In the genomic region with DNA sequence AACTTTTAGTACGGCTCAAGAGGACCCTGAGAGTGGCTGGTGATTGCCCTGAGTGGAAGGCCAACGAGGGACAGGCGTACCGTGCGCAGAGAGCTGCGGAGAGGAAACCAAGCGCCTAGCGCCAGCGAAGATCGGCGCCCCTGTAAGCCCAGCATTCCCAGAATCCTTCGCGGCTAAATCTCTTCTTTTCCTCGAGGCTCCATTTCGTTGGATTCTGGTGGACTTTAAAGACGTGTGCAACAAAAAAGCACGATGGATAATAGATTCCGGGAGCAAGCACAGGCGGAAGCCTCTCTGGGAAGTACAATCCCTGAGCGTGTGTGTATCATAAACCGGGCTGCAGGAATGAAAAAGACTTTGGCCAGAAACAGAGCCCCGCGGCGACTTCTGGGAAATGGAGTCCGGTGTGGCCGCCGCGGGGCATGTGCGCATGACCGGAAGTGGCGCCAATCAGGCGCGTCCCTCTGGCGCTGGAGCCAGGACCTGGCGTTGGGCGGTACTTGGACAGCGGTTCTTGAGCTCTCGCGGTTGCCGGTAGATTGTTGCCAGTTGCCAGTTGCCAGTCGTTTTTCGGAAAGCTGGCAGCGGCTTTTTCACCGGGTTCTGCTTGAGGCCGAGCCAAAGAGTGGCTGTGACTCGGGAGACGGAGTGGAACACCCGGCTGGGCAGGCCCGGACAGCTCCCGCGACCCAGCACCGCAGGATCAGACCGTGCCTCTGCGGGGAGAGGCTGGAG, we compare ENCODE assay signal across 1 cellular context.
TF ChIP-seq lines count a peak whose summit lies in the region.

A gene (plus strand): TSS at position 449 of the 735 bp plus-strand sequence. CDS start 406 bp downstream, outside the sequence.

TF ChIP-seq in K562, 482 proteins besides CTCF, POLR2A, EP300 and RAD21 (continued from another document and continues in another):
- TF ChIP-seq, protein P1, sequence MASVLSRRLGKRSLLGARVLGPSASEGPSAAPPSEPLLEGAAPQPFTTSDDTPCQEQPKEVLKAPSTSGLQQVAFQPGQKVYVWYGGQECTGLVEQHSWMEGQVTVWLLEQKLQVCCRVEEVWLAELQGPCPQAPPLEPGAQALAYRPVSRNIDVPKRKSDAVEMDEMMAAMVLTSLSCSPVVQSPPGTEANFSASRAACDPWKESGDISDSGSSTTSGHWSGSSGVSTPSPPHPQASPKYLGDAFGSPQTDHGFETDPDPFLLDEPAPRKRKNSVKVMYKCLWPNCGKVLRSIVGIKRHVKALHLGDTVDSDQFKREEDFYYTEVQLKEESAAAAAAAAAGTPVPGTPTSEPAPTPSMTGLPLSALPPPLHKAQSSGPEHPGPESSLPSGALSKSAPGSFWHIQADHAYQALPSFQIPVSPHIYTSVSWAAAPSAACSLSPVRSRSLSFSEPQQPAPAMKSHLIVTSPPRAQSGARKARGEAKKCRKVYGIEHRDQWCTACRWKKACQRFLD (CRISPR knock-in tag; IDR thresholded peaks at IDR 0.05): peak; percentile 76; the same call in 1 of the 2 replicates
- TF ChIP-seq, protein P2, sequence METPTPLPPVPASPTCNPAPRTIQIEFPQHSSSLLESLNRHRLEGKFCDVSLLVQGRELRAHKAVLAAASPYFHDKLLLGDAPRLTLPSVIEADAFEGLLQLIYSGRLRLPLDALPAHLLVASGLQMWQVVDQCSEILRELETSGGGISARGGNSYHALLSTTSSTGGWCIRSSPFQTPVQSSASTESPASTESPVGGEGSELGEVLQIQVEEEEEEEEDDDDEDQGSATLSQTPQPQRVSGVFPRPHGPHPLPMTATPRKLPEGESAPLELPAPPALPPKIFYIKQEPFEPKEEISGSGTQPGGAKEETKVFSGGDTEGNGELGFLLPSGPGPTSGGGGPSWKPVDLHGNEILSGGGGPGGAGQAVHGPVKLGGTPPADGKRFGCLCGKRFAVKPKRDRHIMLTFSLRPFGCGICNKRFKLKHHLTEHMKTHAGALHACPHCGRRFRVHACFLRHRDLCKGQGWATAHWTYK (CRISPR knock-in tag; IDR thresholded peaks at IDR 0.05): no peak
- TF ChIP-seq, protein P3, sequence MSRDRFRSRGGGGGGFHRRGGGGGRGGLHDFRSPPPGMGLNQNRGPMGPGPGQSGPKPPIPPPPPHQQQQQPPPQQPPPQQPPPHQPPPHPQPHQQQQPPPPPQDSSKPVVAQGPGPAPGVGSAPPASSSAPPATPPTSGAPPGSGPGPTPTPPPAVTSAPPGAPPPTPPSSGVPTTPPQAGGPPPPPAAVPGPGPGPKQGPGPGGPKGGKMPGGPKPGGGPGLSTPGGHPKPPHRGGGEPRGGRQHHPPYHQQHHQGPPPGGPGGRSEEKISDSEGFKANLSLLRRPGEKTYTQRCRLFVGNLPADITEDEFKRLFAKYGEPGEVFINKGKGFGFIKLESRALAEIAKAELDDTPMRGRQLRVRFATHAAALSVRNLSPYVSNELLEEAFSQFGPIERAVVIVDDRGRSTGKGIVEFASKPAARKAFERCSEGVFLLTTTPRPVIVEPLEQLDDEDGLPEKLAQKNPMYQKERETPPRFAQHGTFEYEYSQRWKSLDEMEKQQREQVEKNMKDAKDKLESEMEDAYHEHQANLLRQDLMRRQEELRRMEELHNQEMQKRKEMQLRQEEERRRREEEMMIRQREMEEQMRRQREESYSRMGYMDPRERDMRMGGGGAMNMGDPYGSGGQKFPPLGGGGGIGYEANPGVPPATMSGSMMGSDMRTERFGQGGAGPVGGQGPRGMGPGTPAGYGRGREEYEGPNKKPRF (IDR thresholded peaks at IDR 0.05; ENCODE audit: low read depth, low read length): no peak
- TF ChIP-seq JUN (IDR thresholded peaks at IDR 0.05; ENCODE audit: borderline replicate concordance, low read depth, low read length) (0 out of 2 replicates have a peak, but pooled peaks have one; percentile 20), JUN (CRISPR knock-in tag; IDR thresholded peaks at IDR 0.05; ENCODE audit: borderline replicate concordance) (no peak), TBP (optimal IDR thresholded peaks at IDR 0.05; ENCODE audit: low read depth, low read length) (peak; percentile 97), GTF2E2 (tag; IDR thresholded peaks at IDR 0.05) (peak; percentile 71; the same call in 1 of the 2 replicates), NEUROD1 (IDR thresholded peaks at IDR 0.05; ENCODE audit: borderline replicate concordance, low read depth, low read length, partially characterized antibody) (no peak), RBBP5 (IDR thresholded peaks at IDR 0.05; ENCODE audit: borderline replicate concordance, insufficient read depth, low read length, poor library complexity, severe bottlenecking) (peak; percentile 93), NFIC (IDR thresholded peaks at IDR 0.05) (0 out of 2 replicates have a peak, but pooled peaks have one; percentile 30), SMARCE1 (IDR thresholded peaks at IDR 0.05) (no peak), ZNF77 (CRISPR knock-in tag; IDR thresholded peaks at IDR 0.05) (no peak), HDAC1 (IDR thresholded peaks at IDR 0.05) (peak in 1 of 2 experiments; percentile 87; a peak in 2 of 4 replicates), CXXC5 (CRISPR knock-in tag; IDR thresholded peaks at IDR 0.05) (peak; percentile 67), NFIX (CRISPR knock-in tag; IDR thresholded peaks at IDR 0.05; ENCODE audit: low read depth) (no peak), ELF2 (CRISPR knock-in tag; IDR thresholded peaks at IDR 0.05) (0 out of 2 replicates have a peak, but pooled peaks have one; percentile 26), MTF1 (CRISPR knock-in tag; IDR thresholded peaks at IDR 0.05; ENCODE audit: borderline replicate concordance) (peak; percentile 62; the same call in 1 of the 2 replicates), ZNF764 (CRISPR knock-in tag; IDR thresholded peaks at IDR 0.05; ENCODE audit: low read depth) (0 out of 2 replicates have a peak, but pooled peaks have one; percentile 49), KLF13 (tag; IDR thresholded peaks at IDR 0.05; ENCODE audit: borderline replicate concordance, low read depth) (no peak), SUPT5H (IDR thresholded peaks at IDR 0.05) (peak; percentile 78), MYC (IDR thresholded peaks at IDR 0.05; ENCODE audit: low read depth, low read length) (peak; percentile 48; the same call in 1 of the 2 replicates), MYC (CRISPR knock-in tag; IDR thresholded peaks at IDR 0.05; ENCODE audit: borderline replicate concordance, low read depth) (peak; percentile 36; the same call in 1 of the 2 replicates), CBX3 (IDR thresholded peaks at IDR 0.05; ENCODE audit: borderline replicate concordance in 1 of 2, low read length in 2 of 2) (0 out of 3 replicates have a peak, but pooled peaks of 1 of the 2 experiments have one; percentile 12), ZNF143 (CRISPR knock-in tag; IDR thresholded peaks at IDR 0.05) (peak; percentile 85), BCOR (IDR thresholded peaks at IDR 0.05) (0 out of 2 replicates have a peak, but pooled peaks have one; percentile 27), HMG20A (CRISPR knock-in tag; conservative IDR thresholded peaks at IDR 0.05) (no peak), CC2D1A (IDR thresholded peaks at IDR 0.05) (no peak), MEIS2 (IDR thresholded peaks at IDR 0.05; ENCODE audit: partially characterized antibody) (no peak)
- TF ChIP-seq, protein P4, sequence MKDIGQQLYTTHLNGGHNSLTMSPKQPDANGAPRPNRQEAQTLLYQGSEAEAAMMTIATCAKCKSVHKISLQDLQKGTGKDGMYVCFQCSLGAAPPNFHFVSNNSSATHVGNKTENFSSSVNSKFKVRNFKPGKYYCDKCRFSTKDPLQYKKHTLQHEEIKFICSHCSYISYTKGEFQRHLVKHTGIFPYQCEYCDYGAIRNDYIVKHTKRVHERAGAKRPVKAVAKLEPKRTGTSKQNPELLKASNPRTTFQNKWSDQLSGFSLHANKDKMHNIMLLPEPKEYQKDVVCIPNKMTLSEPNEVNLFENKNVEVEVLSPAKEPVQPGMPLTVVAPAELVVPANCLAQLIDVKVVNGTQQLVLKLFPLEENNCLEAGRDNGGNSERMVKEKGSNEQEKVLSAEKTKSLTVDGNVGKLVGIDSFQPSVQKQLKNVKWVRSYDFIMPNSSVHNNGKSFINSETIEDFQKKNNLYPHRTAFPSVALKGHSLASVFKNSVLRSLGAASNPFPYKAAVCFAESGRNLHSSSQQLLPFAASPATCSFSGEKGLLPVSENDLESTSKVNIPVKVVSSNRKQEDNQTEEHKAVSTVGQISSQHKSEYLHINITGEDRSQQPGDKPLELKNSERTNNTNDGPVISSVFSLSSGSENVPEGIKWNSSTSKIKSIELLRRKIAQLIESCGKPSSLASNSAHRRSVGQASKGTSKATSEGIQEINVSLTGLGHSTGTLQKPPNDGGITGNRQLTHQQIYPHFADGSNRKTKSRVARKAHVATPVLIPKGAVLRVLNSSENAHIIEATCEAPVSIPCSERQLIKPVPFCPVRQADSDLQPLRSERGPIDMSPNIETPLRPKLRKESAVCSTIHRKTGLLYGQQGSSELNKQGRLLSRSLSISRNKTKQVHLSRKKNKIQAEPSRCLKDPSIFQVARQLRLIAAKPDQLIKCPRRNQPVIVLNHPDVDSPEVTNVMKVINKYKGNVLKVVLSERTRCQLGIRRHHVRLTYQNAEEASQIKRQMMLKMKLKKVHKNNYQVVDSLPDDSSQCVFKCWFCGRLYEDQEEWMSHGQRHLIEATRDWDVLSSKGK (CRISPR knock-in tag; IDR thresholded peaks at IDR 0.05): no peak
- TF ChIP-seq, protein P5, sequence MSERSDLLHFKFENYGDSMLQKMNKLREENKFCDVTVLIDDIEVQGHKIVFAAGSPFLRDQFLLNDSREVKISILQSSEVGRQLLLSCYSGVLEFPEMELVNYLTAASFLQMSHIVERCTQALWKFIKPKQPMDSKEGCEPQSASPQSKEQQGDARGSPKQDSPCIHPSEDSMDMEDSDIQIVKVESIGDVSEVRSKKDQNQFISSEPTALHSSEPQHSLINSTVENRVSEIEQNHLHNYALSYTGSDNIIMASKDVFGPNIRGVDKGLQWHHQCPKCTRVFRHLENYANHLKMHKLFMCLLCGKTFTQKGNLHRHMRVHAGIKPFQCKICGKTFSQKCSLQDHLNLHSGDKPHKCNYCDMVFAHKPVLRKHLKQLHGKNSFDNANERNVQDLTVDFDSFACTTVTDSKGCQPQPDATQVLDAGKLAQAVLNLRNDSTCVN (CRISPR knock-in tag; IDR thresholded peaks at IDR 0.05): no peak
- TF ChIP-seq, protein P6, sequence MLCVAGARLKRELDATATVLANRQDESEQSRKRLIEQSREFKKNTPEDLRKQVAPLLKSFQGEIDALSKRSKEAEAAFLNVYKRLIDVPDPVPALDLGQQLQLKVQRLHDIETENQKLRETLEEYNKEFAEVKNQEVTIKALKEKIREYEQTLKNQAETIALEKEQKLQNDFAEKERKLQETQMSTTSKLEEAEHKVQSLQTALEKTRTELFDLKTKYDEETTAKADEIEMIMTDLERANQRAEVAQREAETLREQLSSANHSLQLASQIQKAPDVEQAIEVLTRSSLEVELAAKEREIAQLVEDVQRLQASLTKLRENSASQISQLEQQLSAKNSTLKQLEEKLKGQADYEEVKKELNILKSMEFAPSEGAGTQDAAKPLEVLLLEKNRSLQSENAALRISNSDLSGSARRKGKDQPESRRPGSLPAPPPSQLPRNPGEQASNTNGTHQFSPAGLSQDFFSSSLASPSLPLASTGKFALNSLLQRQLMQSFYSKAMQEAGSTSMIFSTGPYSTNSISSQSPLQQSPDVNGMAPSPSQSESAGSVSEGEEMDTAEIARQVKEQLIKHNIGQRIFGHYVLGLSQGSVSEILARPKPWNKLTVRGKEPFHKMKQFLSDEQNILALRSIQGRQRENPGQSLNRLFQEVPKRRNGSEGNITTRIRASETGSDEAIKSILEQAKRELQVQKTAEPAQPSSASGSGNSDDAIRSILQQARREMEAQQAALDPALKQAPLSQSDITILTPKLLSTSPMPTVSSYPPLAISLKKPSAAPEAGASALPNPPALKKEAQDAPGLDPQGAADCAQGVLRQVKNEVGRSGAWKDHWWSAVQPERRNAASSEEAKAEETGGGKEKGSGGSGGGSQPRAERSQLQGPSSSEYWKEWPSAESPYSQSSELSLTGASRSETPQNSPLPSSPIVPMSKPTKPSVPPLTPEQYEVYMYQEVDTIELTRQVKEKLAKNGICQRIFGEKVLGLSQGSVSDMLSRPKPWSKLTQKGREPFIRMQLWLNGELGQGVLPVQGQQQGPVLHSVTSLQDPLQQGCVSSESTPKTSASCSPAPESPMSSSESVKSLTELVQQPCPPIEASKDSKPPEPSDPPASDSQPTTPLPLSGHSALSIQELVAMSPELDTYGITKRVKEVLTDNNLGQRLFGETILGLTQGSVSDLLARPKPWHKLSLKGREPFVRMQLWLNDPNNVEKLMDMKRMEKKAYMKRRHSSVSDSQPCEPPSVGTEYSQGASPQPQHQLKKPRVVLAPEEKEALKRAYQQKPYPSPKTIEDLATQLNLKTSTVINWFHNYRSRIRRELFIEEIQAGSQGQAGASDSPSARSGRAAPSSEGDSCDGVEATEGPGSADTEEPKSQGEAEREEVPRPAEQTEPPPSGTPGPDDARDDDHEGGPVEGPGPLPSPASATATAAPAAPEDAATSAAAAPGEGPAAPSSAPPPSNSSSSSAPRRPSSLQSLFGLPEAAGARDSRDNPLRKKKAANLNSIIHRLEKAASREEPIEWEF (CRISPR knock-in tag; IDR thresholded peaks at IDR 0.05): no peak
- TF ChIP-seq, protein P7, sequence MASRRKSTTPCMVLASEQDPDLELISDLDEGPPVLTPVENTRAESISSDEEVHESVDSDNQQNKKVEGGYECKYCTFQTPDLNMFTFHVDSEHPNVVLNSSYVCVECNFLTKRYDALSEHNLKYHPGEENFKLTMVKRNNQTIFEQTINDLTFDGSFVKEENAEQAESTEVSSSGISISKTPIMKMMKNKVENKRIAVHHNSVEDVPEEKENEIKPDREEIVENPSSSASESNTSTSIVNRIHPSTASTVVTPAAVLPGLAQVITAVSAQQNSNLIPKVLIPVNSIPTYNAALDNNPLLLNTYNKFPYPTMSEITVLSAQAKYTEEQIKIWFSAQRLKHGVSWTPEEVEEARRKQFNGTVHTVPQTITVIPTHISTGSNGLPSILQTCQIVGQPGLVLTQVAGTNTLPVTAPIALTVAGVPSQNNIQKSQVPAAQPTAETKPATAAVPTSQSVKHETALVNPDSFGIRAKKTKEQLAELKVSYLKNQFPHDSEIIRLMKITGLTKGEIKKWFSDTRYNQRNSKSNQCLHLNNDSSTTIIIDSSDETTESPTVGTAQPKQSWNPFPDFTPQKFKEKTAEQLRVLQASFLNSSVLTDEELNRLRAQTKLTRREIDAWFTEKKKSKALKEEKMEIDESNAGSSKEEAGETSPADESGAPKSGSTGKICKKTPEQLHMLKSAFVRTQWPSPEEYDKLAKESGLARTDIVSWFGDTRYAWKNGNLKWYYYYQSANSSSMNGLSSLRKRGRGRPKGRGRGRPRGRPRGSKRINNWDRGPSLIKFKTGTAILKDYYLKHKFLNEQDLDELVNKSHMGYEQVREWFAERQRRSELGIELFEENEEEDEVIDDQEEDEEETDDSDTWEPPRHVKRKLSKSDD (conservative IDR thresholded peaks at IDR 0.05; ENCODE audit: low read length): no peak
- TF ChIP-seq, protein P8, sequence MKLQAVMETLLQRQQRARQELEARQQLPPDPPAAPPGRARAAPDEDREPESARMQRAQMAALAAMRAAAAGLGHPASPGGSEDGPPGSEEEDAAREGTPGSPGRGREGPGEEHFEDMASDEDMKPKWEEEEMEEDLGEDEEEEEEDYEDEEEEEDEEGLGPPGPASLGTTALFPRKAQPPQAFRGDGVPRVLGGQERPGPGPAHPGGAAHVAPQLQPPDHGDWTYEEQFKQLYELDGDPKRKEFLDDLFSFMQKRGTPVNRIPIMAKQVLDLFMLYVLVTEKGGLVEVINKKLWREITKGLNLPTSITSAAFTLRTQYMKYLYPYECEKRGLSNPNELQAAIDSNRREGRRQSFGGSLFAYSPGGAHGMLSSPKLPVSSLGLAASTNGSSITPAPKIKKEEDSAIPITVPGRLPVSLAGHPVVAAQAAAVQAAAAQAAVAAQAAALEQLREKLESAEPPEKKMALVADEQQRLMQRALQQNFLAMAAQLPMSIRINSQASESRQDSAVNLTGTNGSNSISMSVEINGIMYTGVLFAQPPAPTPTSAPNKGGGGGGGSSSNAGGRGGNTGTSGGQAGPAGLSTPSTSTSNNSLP (IDR thresholded peaks at IDR 0.05; ENCODE audit: borderline replicate concordance, low read depth, low read length): 0 out of 2 replicates have a peak, but pooled peaks have one; percentile 26
